In genomic region chr17:66679631-66680517, GRCh38 we compare ENCODE assay signal across 22 cellular contexts.
A peak's percentile ranks its signal among the peaks of the same experiment; 100 is the strongest.
DNase-seq lines count a peak whose midpoint lies in the region; ATAC-seq, FAIRE-seq and TF ChIP-seq lines count a peak whose summit lies in the region.
"Had no signal": no experiment of that assay in that cellular context is flagged by ENCODE, and none has a peak within 500 bp of the region (broad histone marks: within the 10 kb centered on the region; RNA-seq: fewer than 3 reads in every experiment).

No MANE protein-coding gene starts in this region.

- H3K4me3 Mint-ChIP-seq in natural killer cell treated with Interleukin-12 subunit alpha and Interleukin-12 subunit beta and Interleukin-15 and Interleukin-18, amount 100 ng/mL, for 72 hours = peak overlapping the region; percentile 46
- no peak overlapping the region for H3K4me3 Mint-ChIP-seq in natural killer cell
- H3K4me3 Mint-ChIP-seq in type B pancreatic cell = no peak overlapping the region
- H3K4me3 Mint-ChIP-seq in activated T-cell treated with anti-CD3 and anti-CD28 coated beads, Interleukin-2, amount 50 U/mL, for 4 hours = no peak overlapping the region
- H3K4me3 Mint-ChIP-seq: central memory CD8-positive, alpha-beta T cell; GM23338; IgD-negative memory B cell; T-helper 1 cell treated with Interleukin-12 subunit alpha and Interleukin-12 subunit beta and Interleukin-4 antibody, amounts not matched to agents 30 μg/mL and 1 μg/mL, for 36 hours had no signal

- no peak for ATAC-seq in natural killer cell treated with Interleukin-12 subunit alpha and Interleukin-12 subunit beta and Interleukin-15 and Interleukin-18, amount 100 ng/mL, for 72 hours
- ATAC-seq in natural killer cell (no peak), HG03521 (IDR thresholded peaks at IDR 0.05; ENCODE audit: unreplicated experiment) (peak; percentile 58)
- ATAC-seq in activated T-cell treated with anti-CD3 and anti-CD28 coated beads, Interleukin-2, amount 50 U/mL, for 4 hours = no peak
- ATAC-seq: activated naive CD4-positive, alpha-beta T cell treated with anti-CD3 and anti-CD28 coated beads, Interleukin-2, amount 50 U/mL, for 72 hours; GM23338 had no signal

- peak overlapping the region; percentile 66 for H3K27ac Mint-ChIP-seq in natural killer cell treated with Interleukin-12 subunit alpha and Interleukin-12 subunit beta and Interleukin-15 and Interleukin-18, amount 100 ng/mL, for 72 hours
- H3K27ac Mint-ChIP-seq in natural killer cell (peak overlapping the region in 1 of 2 donors; percentile 29), type B pancreatic cell (peak overlapping the region; percentile 18)
- H3K27ac Mint-ChIP-seq: GM23338; T-helper 1 cell treated with Interleukin-12 subunit alpha and Interleukin-12 subunit beta and Interleukin-4 antibody, amounts not matched to agents 30 μg/mL and 1 μg/mL, for 36 hours had no signal

- intact Hi-C loops in natural killer cell (cut with micrococcal nuclease) = no loop called here

- peaks cover 28 to 35% of the 10 kb centered on the region in 2 donors for H3K4me1 Mint-ChIP-seq in natural killer cell treated with Interleukin-12 subunit alpha and Interleukin-12 subunit beta and Interleukin-15 and Interleukin-18, amount 100 ng/mL, for 72 hours (ENCODE audit: low read depth in 2 of 2)
- H3K4me1 Mint-ChIP-seq in natural killer cell (peaks cover 23 to 26% of the 10 kb centered on the region in 2 donors), type B pancreatic cell (ENCODE audit: unreplicated experiment) (peaks cover 29% of the 10 kb centered on the region)
- peaks cover 24% of the 10 kb centered on the region for H3K4me1 Mint-ChIP-seq in activated T-cell treated with anti-CD3 and anti-CD28 coated beads, Interleukin-2, amount 50 U/mL, for 4 hours (ENCODE audit: low read depth)
- H3K4me1 Mint-ChIP-seq: central memory CD8-positive, alpha-beta T cell; IgD-negative memory B cell had no signal

- no peaks in the 10 kb centered on the region for H3K27me3 Mint-ChIP-seq in natural killer cell treated with Interleukin-12 subunit alpha and Interleukin-12 subunit beta and Interleukin-15 and Interleukin-18, amount 100 ng/mL, for 72 hours
- H3K27me3 Mint-ChIP-seq in natural killer cell (ENCODE audit: low read depth in 2 of 2) (no peaks in the 10 kb centered on the region), type B pancreatic cell (no peaks in the 10 kb centered on the region)
- no peaks in the 10 kb centered on the region for H3K27me3 Mint-ChIP-seq in activated T-cell treated with anti-CD3 and anti-CD28 coated beads, Interleukin-2, amount 50 U/mL, for 4 hours (ENCODE audit: low read depth)
- H3K27me3 Mint-ChIP-seq: central memory CD8-positive, alpha-beta T cell had no signal

- TF ChIP-seq CTCF in natural killer cell (IDR thresholded peaks at IDR 0.05) (no peak), type B pancreatic cell (conservative IDR thresholded peaks at IDR 0.05) (no peak)

- peak; percentile 68 for FAIRE-seq in endometrium (lab: Jason Lieb, UNC)

- peaks cover 3% of the 10 kb centered on the region for H3K9me3 Mint-ChIP-seq in natural killer cell treated with Interleukin-12 subunit alpha and Interleukin-12 subunit beta and Interleukin-15 and Interleukin-18, amount 100 ng/mL, for 72 hours
- H3K9me3 Mint-ChIP-seq in natural killer cell (peaks cover 0 to 4% of the 10 kb centered on the region in 2 donors), type B pancreatic cell (no peaks in the 10 kb centered on the region)
- H3K9me3 Mint-ChIP-seq in activated T-cell treated with anti-CD3 and anti-CD28 coated beads, Interleukin-2, amount 50 U/mL, for 4 hours = no peaks in the 10 kb centered on the region
- H3K9me3 Mint-ChIP-seq: central memory CD8-positive, alpha-beta T cell had no signal

- peaks cover 7% of the 10 kb centered on the region for H3K36me3 Mint-ChIP-seq in natural killer cell treated with Interleukin-12 subunit alpha and Interleukin-12 subunit beta and Interleukin-15 and Interleukin-18, amount 100 ng/mL, for 72 hours
- no peaks in the 10 kb centered on the region for H3K36me3 Mint-ChIP-seq in natural killer cell
- H3K36me3 Mint-ChIP-seq in type B pancreatic cell = no peaks in the 10 kb centered on the region
- H3K36me3 Mint-ChIP-seq in activated T-cell treated with anti-CD3 and anti-CD28 coated beads, Interleukin-2, amount 50 U/mL, for 4 hours (ENCODE audit: insufficient read depth) = peaks cover 21% of the 10 kb centered on the region
- H3K36me3 Mint-ChIP-seq: IgD-negative memory B cell had no signal

- no peak for DNase-seq in natural killer cell treated with Interleukin-12 subunit alpha and Interleukin-12 subunit beta and Interleukin-15 and Interleukin-18, amount 100 ng/mL, for 72 hours (ENCODE audit: low spot score)
- DNase-seq in natural killer cell (no peak), type B pancreatic cell (ENCODE audit: extremely low spot score, unreplicated experiment) (no peak), DMS53 (lab: John Stamatoyannopoulos, UW) (no peak)
- DNase-seq in activated T-cell treated with anti-CD3 and anti-CD28 coated beads, Interleukin-2, amount 50 U/mL, for 4 hours = no peak
- no peak for DNase-seq in effector CD4-positive, alpha-beta T cell
- DNase-seq: activated CD4-positive, alpha-beta T cell treated with anti-CD3 and anti-CD28 coated beads for 48 hours; BE2C; DMS79; GF-D8; head of caudate nucleus; NCI-H2029 treated with DMSO at 0.1 percent for 48 hours; NCI-H774; occipital lobe; stimulated activated CD4-positive, alpha-beta T cell treated with anti-CD3 and anti-CD28 coated beads, Interleukin-2, amount 100 ng/mL, for 24 hours had no signal
